Comparison of ENCODE assay signal across 8 cellular contexts in the genomic region with DNA sequence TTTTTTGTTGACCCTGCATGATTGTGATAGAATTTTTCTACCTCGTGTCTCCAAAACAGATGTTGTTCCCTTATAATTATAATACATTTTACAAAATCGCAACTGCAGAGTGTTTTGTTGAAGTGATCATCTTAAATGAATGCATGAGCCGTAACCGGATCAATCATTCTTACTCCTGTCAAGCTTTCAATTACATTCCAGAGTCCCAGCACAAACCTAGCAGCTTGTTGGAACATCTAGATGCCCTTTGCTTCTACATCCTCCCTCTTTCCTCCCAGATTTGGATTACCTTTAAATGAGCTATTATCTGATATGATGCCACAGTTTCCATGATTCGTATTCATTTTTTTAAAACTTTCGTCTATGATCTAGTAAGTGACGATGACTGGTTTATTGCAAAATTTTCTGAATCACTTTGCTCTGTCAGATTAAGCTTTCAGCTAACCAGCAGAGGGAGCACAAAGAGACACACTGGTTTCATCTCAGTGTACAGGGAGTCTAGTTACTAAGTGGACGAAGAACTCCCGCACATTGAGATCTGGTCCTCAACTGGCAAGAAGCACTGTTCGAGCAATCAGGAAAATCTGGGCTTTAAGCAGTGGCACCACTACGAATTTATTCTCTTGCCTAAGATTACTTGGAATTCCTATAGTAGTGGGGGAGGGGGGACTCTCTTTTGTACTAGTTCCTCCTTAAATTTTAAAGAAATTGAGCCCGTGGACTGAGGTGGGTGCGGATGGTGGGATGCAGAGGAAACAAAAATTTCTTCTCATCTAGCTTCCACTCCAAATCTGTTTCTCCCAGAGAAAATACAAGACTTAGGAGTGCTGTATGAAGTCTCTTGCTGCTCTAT. TPM values are rescaled to one million over a fixed set of nuclear protein-coding genes. Genes with fewer than 3 reads are reported as not detected.
DNase-seq lines count a peak whose midpoint lies in the region; ATAC-seq and TF ChIP-seq lines count a peak whose summit lies in the region.

No MANE protein-coding gene starts in this region.

- no peaks in the 10 kb centered on the region for H3K4me1 Mint-ChIP-seq in CD4-positive, alpha-beta T cell (ENCODE audit: low read depth)
- H3K4me1 Mint-ChIP-seq in activated B cell treated with CpG ODN at 0.5 μM for 24 hours = peaks cover 4% of the 10 kb centered on the region

- no peaks in the 10 kb centered on the region for H3K9me3 ChIP-seq in CD4-positive, alpha-beta T cell (ENCODE audit: control insufficient read depth, low read length)

- intact Hi-C loops in CD4-positive, alpha-beta T cell (cut with DNase I, micrococcal nuclease) = loop anchor here (1.0 to 10.0 kb wide), 6 partner anchors 174 to 471 kb away; no protein-coding TSS in a partner anchor
- intact Hi-C loops in activated B cell treated with CpG ODN at 0.5 μM for 24 hours (cut with micrococcal nuclease) = loop anchor here (1.0 to 2.0 kb wide), 4 partner anchors 67 to 457 kb away; no protein-coding TSS in a partner anchor

- CTCF ChIA-PET in CD4-positive, alpha-beta T cell (lab: Charles Lee) = interaction anchor here (1.3 to 1.8 kb wide), 2 partner anchors 9 to 167 kb away, joined by 6 to 12 read pairs; no protein-coding TSS in a partner anchor
- CTCF ChIA-PET in activated B cell treated with CpG ODN at 0.5 μM for 24 hours (lab: Charles Lee) = interaction anchor here (0.9 to 3.2 kb wide), 12 partner anchors 9 to 468 kb away, joined by 3 to 42 read pairs (median 7); a partner anchor contains a TSS

- H3K36me3 Mint-ChIP-seq in CD4-positive, alpha-beta T cell (ENCODE audit: low read depth) = no peaks in the 10 kb centered on the region
- no peaks in the 10 kb centered on the region for H3K36me3 Mint-ChIP-seq in activated B cell treated with CpG ODN at 0.5 μM for 24 hours (ENCODE audit: low read depth)

- H3K27ac Mint-ChIP-seq in CD4-positive, alpha-beta T cell = no peak overlapping the region
- no peak overlapping the region for H3K27ac Mint-ChIP-seq in activated B cell treated with CpG ODN at 0.5 μM for 24 hours

- peaks cover 34% of the 10 kb centered on the region for H3K27me3 Mint-ChIP-seq in CD4-positive, alpha-beta T cell
- peaks cover 7% of the 10 kb centered on the region for H3K27me3 Mint-ChIP-seq in activated B cell treated with CpG ODN at 0.5 μM for 24 hours

- no peak overlapping the region for H3K4me3 Mint-ChIP-seq in CD4-positive, alpha-beta T cell
- no peak overlapping the region for H3K4me3 Mint-ChIP-seq in activated B cell treated with CpG ODN at 0.5 μM for 24 hours

- no peaks in the 10 kb centered on the region for H3K9me3 Mint-ChIP-seq in CD4-positive, alpha-beta T cell
- H3K9me3 Mint-ChIP-seq in activated B cell treated with CpG ODN at 0.5 μM for 24 hours = no peaks in the 10 kb centered on the region

- ATAC-seq in CD4-positive, alpha-beta T cell (ENCODE audit: poor library complexity) = peak; percentile 69
- ATAC-seq in GM18519 (IDR thresholded peaks at IDR 0.05; ENCODE audit: low FRiP score, unreplicated experiment) = peak; percentile 82
- ATAC-seq in HG03108 (IDR thresholded peaks at IDR 0.05; ENCODE audit: unreplicated experiment) = peak; percentile 78
- ATAC-seq in activated B cell treated with CpG ODN at 0.5 μM for 24 hours (ENCODE audit: low read depth) = peak; percentile 77
- ATAC-seq in omental fat pad (ENCODE audit: low FRiP score) = peak; percentile 96
- ATAC-seq in HG03196 (IDR thresholded peaks at IDR 0.05; ENCODE audit: unreplicated experiment) = no peak

- H3K27ac ChIP-seq in CD4-positive, alpha-beta T cell (ENCODE audit: low read depth, low read length) = no peak overlapping the region

- peak; percentile 62 for TF ChIP-seq CTCF in CD4-positive, alpha-beta T cell (IDR thresholded peaks at IDR 0.05)
- TF ChIP-seq CTCF in activated B cell treated with CpG ODN at 0.5 μM for 24 hours (IDR thresholded peaks at IDR 0.05) = no peak
- TF ChIP-seq CTCF in fibroblast of villous mesenchyme (IDR thresholded peaks at IDR 0.05; ENCODE audit: insufficient read depth, low read depth, low read length) = peak; percentile 82
- peak in 2 of 3 donors; percentile 20 to 63 for TF ChIP-seq CTCF in omental fat pad (IDR thresholded peaks at IDR 0.05)

- POLR2A ChIA-PET in CD4-positive, alpha-beta T cell (lab: Charles Lee) = interaction anchor here (1.7 to 1.9 kb wide), 2 partner anchors 174 to 225 kb away, joined by 6 to 10 read pairs; a partner anchor contains a TSS
- POLR2A ChIA-PET in activated B cell treated with CpG ODN at 0.5 μM for 24 hours (lab: Charles Lee) = interaction anchor here (0.8 to 1.2 kb wide), 2 partner anchors 174 to 223 kb away, joined by 3 to 5 read pairs; no protein-coding TSS in a partner anchor

- H3K4me3 ChIP-seq in fibroblast of villous mesenchyme (ENCODE audit: low read depth, low read length) = no peak overlapping the region

- peak in 2 of 10 experiments; percentile 11 to 22 for DNase-seq in CD4-positive, alpha-beta T cell
- peak; percentile 60 for DNase-seq in NCI-H226
- no peak for DNase-seq in activated B cell treated with CpG ODN at 0.5 μM for 24 hours
- DNase-seq in fibroblast of villous mesenchyme (ENCODE audit: low read depth) = peak; percentile 81
- no peak for DNase-seq in omental fat pad (ENCODE audit: low spot score)

- H3K27me3 ChIP-seq in CD4-positive, alpha-beta T cell (ENCODE audit: control insufficient read depth, insufficient read depth, low read length) = no peaks in the 10 kb centered on the region

RNA-seq across cellular contexts. Expression of a gene that starts 40.9 kb away (rescaled TPM):
- total RNA-seq in CD4-positive, alpha-beta T cell = not detected
- total RNA-seq in activated B cell treated with CpG ODN at 0.5 μM for 24 hours (0.17 TPM in 1 of 2 replicates, not detected in the other), fibroblast of villous mesenchyme (not detected in 2 replicates), omental fat pad (under 1 TPM in 3 of 4 donors, not detected in 1; 0.36 to 0.79 (median 0.74) TPM)

RNA-seq across cellular contexts. Expression of a gene that starts 54.7 kb away (rescaled TPM):
- total RNA-seq in CD4-positive, alpha-beta T cell = 10 to 100 TPM; 12.3 to 13.0 TPM
- total RNA-seq in activated B cell treated with CpG ODN at 0.5 μM for 24 hours = 21.1 and 25.0 TPM in 2 replicates
- 8.2 and 10.0 TPM in 2 replicates for total RNA-seq in fibroblast of villous mesenchyme
- total RNA-seq in omental fat pad = 10 to 100 TPM in 1 of 4 donors, 1 to 10 TPM in 3; 3.5 to 13.1 (median 4.6) TPM

Comparison
In these comparisons a context has a peak if more than half of its experiments do, and no peak if none do; other contexts are left out.
1. DNase-seq: peak in NCI-H226 (single experiment) and fibroblast of villous mesenchyme (single experiment); none in activated B cell treated with CpG ODN at 0.5 μM for 24 hours (single experiment) and omental fat pad (single experiment).